8 cellular contexts compared by ENCODE assay signal in the genomic region with DNA sequence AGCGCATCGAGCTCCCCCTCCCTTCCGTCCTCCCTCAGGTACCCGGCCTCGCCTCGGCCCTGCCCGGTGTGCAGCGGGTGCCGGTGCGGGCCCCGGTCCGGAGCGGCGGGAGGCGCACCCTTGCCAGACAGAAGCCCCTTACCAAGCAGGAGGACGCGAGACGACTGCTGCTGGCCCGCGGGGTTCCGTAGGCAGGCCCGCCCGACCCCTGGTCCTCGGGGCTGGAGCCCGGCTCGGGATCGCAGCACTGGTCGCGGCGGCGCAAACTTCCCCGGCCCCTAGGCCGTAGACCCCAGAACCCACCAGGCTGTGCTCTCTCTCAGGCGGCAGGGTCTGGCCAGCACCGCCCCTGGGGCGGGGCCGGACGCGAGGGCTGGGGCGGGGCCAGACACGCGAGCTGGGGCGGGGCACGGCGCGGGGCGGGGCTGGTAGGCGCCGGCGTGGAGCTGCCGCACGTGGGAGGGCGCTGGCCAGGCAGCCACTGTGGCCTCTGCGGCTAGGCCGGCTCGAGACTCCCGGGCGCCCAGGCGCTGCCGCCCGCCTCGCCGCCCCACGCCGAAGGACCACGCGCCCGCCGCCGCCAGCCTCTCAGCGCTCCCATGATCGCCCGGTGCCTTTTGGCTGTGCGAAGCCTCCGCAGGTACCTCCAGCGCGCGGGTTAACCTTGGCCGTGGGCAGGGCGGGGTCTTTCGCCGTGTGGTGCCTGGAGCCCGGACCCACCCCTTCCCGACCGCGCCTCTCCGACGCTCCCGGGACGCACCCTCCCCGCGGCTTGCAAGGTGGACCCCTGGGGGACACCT. TPM values are rescaled to one million over a fixed set of nuclear protein-coding genes. Genes with fewer than 3 reads are reported as not detected.
A peak's percentile ranks its signal among the peaks of the same experiment; 100 is the strongest.
DNase-seq lines count a peak whose midpoint lies in the region; ATAC-seq and TF ChIP-seq lines count a peak whose summit lies in the region.

A gene (plus strand): TSS at position 431 of the 800 bp plus-strand sequence. CDS start 169 bp downstream, at position 600.
A gene with protein sequence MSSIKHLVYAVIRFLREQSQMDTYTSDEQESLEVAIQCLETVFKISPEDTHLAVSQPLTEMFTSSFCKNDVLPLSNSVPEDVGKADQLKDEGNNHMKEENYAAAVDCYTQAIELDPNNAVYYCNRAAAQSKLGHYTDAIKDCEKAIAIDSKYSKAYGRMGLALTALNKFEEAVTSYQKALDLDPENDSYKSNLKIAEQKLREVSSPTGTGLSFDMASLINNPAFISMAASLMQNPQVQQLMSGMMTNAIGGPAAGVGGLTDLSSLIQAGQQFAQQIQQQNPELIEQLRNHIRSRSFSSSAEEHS (minus strand): TSS at position 335 of the 800 bp plus-strand sequence. CDS start 1,302 bp downstream, outside the sequence.

- H3K9me3 ChIP-seq in esophagus muscularis mucosa = no peaks in the 10 kb centered on the region

- peak; percentile 65 for DNase-seq in Caki2 (ENCODE audit: low read depth)
- peak; percentile 74 for DNase-seq in HT-29 (ENCODE audit: low spot score)
- peak; percentile 21 for DNase-seq in OCI-M2 (lab: John Stamatoyannopoulos, UW; ENCODE audit: unreplicated experiment)
- peak; percentile 83 for DNase-seq in activated T-cell treated with anti-CD3 and anti-CD28 coated beads, Interleukin-2, amount 50 U/mL, for 4 hours
- DNase-seq in esophagus muscularis mucosa (ENCODE audit: extremely low spot score) = peak; percentile 95
- DNase-seq in myocyte (ENCODE audit: low read depth) = peak; percentile 88
- DNase-seq in stimulated activated CD8-positive, alpha-beta memory T cell treated with anti-CD3 and anti-CD28 coated beads, Interleukin-7, amount 100 ng/mL, for 48 hours (ENCODE audit: extremely low read depth in 1 of 2, low read depth in 1 of 2) = peak; percentile 60 to 72

- peak within 1 kb of the TSS; percentile 75 to 86 (median 80) for H3K27ac ChIP-seq in esophagus muscularis mucosa (replicated peaks in 1 of 4)

- intact Hi-C loops in esophagus muscularis mucosa (cut with DNase I) = loop anchor here (5.0 kb wide), 2 partner anchors 205 to 420 kb away; a partner anchor contains a TSS

- H3K4me3 Mint-ChIP-seq in activated T-cell treated with anti-CD3 and anti-CD28 coated beads, Interleukin-2, amount 50 U/mL, for 4 hours = peak within 1 kb of the TSS; percentile 94

- no peak for TF ChIP-seq CTCF in esophagus muscularis mucosa (IDR thresholded peaks at IDR 0.05)

- ATAC-seq in GM19468 (IDR thresholded peaks at IDR 0.05; ENCODE audit: extremely low read depth, unreplicated experiment) = peak; percentile 62
- ATAC-seq in activated T-cell treated with anti-CD3 and anti-CD28 coated beads, Interleukin-2, amount 50 U/mL, for 4 hours = peak; percentile 95 to 96

- no peaks in the 10 kb centered on the region for H3K27me3 ChIP-seq in esophagus muscularis mucosa

- WGBS in esophagus muscularis mucosa = 0% methylated on average over 23 of the region's 92 CpGs

- no peaks in the 10 kb centered on the region for H3K27me3 Mint-ChIP-seq in activated T-cell treated with anti-CD3 and anti-CD28 coated beads, Interleukin-2, amount 50 U/mL, for 4 hours (ENCODE audit: low read depth)

- peaks cover 10 to 35% (median 28%) of the 10 kb centered on the region in 4 donors for H3K4me1 ChIP-seq in esophagus muscularis mucosa

- TF ChIP-seq POLR2A in esophagus muscularis mucosa (IDR thresholded peaks at IDR 0.05; ENCODE audit: low read depth) = no peak

- H3K4me1 Mint-ChIP-seq in activated T-cell treated with anti-CD3 and anti-CD28 coated beads, Interleukin-2, amount 50 U/mL, for 4 hours (ENCODE audit: low read depth) = peaks cover 32% of the 10 kb centered on the region

- H3K36me3 ChIP-seq in esophagus muscularis mucosa = peaks cover 0 to 13% (median 0%) of the 10 kb centered on the region in 4 donors

- in situ Hi-C loops in Caki2 (cut with HindIII; ENCODE audit: low pct_unique_long_range_greater_than_20kb, low sequenced_read_pairs) = no loop called here

- H3K9me3 Mint-ChIP-seq in activated T-cell treated with anti-CD3 and anti-CD28 coated beads, Interleukin-2, amount 50 U/mL, for 4 hours = no peaks in the 10 kb centered on the region

- H3K4me3 ChIP-seq in esophagus muscularis mucosa = peak within 1 kb of the TSS; percentile 77 to 99 (median 91)

- no peaks in the 10 kb centered on the region for H3K36me3 Mint-ChIP-seq in activated T-cell treated with anti-CD3 and anti-CD28 coated beads, Interleukin-2, amount 50 U/mL, for 4 hours (ENCODE audit: insufficient read depth)

- TF ChIP-seq EP300 in esophagus muscularis mucosa (IDR thresholded peaks at IDR 0.05) = no peak

RNA-seq across cellular contexts. Expression of the first gene that starts in this region (rescaled TPM):
- 51.3 and 61.0 TPM in 2 replicates for total RNA-seq in Caki2 (2014; rRNA removed; shearing (Covaris generic); ENCODE audit: low replicate concordance)
- 19.6 and 22.8 TPM in 2 replicates for total RNA-seq in HT-29 (2014; rRNA removed; shearing (Covaris generic))
- 10 to 100 TPM; 29.7 to 40.9 (median 38.8) TPM for total RNA-seq in activated T-cell treated with anti-CD3 and anti-CD28 coated beads, Interleukin-2, amount 50 U/mL, for 4 hours
- total RNA-seq in esophagus muscularis mucosa (10 to 100 TPM in 1 of 4 donors, 1 to 10 TPM in 3; 8.7 to 11.9 (median 9.1) TPM), myocyte (26.3 and 31.1 TPM in 2 replicates)
- polyA plus RNA-seq in myocyte (2012) = 18.7 TPM

RNA-seq across cellular contexts. Expression of the second gene that starts in this region (rescaled TPM):
- 5.3 and 9.8 TPM in 2 replicates for total RNA-seq in Caki2 (2014; rRNA removed; shearing (Covaris generic); ENCODE audit: low replicate concordance)
- total RNA-seq in HT-29 (2014; rRNA removed; shearing (Covaris generic)) = 0.97 and 1.2 TPM in 2 replicates
- total RNA-seq in activated T-cell treated with anti-CD3 and anti-CD28 coated beads, Interleukin-2, amount 50 U/mL, for 4 hours = 10 to 100 TPM in 1 of 3 donors, 1 to 10 TPM in 2; 9.2 to 11.0 (median 9.8) TPM
- total RNA-seq in esophagus muscularis mucosa (10 to 100 TPM; 11.4 to 16.5 (median 14.4) TPM), myocyte (8.7 and 24.7 TPM in 2 replicates)
- 7.0 TPM for polyA plus RNA-seq in myocyte (2012)

Comparison
In these comparisons a context has a peak if more than half of its experiments do, and no peak if none do; other contexts are left out.
1. Peak in every context shown above with its lines: DNase-seq, ATAC-seq, H3K4me3 ChIP-seq and H3K27ac ChIP-seq.
2. DNase-seq: peak in every context shown above with its lines; median percentile 95 in esophagus muscularis mucosa; 88 in myocyte; 83 in activated T-cell treated with anti-CD3 and anti-CD28 coated beads, Interleukin-2, amount 50 U/mL, for 4 hours; 74 in HT-29; 66 in stimulated activated CD8-positive, alpha-beta memory T cell treated with anti-CD3 and anti-CD28 coated beads, Interleukin-7, amount 100 ng/mL, for 48 hours; 65 in Caki2; 21 in OCI-M2.